ENCODE assay signal across 8 cellular contexts in the genomic region with DNA sequence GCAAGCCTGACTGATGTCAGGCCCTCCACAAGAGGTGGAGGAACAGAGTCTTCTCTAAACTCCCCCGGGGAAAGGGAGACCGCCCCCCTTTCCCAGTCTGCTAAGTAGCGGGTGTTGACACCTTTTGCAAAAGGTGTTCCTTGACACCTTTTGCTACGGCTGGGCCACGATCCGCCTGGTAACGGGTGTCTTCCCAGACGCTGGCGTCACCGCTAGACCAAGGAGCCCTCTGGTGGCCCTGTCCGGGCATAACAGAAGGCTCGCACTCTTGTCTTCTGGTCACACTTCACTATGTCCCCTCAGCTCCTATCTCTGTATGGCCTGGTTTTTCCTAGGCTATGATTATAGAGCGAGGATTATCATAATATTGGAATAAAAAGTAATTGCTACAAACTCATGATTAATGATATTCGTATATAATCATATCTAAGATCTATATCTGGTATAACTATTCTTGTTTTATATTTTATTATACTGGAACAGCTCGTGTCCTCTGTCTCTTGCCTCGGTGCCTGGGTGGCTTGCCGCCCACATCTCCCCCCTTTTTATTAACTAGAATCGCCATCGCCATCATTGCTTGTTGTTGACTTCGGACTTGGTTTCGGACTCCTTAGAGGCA. TPM values are rescaled to one million over a fixed set of nuclear protein-coding genes. Genes with fewer than 3 reads are reported as not detected.
DNase-seq lines count a peak whose midpoint lies in the region; ATAC-seq, FAIRE-seq and TF ChIP-seq lines count a peak whose summit lies in the region.
"Not testable (repeated sequence)": the region's sequence is repeated elsewhere in the genome, so short reads cannot be mapped to it uniquely, and the experiment has no call there.

No MANE protein-coding gene starts in this region.

- intact Hi-C loops in activated CD4-positive, alpha-beta T cell treated with anti-CD3 and anti-CD28 coated beads, Interleukin-2, amount 10 ng/mL, durations not matched to agents 24 days and 14 days (cut with micrococcal nuclease); K562 (cut with micrococcal nuclease); lower lobe of right lung (cut with DNase I): not testable (repeated sequence)

- peaks cover 18% of the 10 kb centered on the region for H3K36me3 Mint-ChIP-seq in activated CD4-positive, alpha-beta T cell treated with anti-CD3 and anti-CD28 coated beads, Interleukin-2, amount 10 ng/mL, durations not matched to agents 24 days and 14 days (ENCODE audit: low read depth)

- TF ChIP-seq CTCF in AG04449 (IDR thresholded peaks at IDR 0.05; ENCODE audit: insufficient read depth, low read length, missing control alignments): peak; percentile 35
- peak; percentile 52 for TF ChIP-seq CTCF in GM12865 (IDR thresholded peaks at IDR 0.05; ENCODE audit: insufficient read depth, low read depth, low read length, missing control alignments)
- TF ChIP-seq CTCF in K562 (IDR thresholded peaks at IDR 0.05 in 2 of 3, conservative IDR thresholded peaks at IDR 0.05 in 1 of 3; ENCODE audit: insufficient read depth in 2 of 3, low read depth in 1 of 3, low read length in 3 of 3): peak; percentile 49 to 60 (median 51); a peak in 5 of 6 replicates
- peak; percentile 46 for TF ChIP-seq CTCF in fibroblast of villous mesenchyme (IDR thresholded peaks at IDR 0.05; ENCODE audit: insufficient read depth, low read depth, low read length)
- peak; percentile 58 for TF ChIP-seq CTCF in lower lobe of right lung (IDR thresholded peaks at IDR 0.05)
- TF ChIP-seq CTCF in smooth muscle cell (IDR thresholded peaks at IDR 0.05; ENCODE audit: borderline replicate concordance, insufficient read depth, poor library complexity, severe bottlenecking): peak; percentile 46

- not testable (repeated sequence) for H3K4me3 Mint-ChIP-seq in activated CD4-positive, alpha-beta T cell treated with anti-CD3 and anti-CD28 coated beads, Interleukin-2, amount 10 ng/mL, durations not matched to agents 24 days and 14 days

- H2AFZ ChIP-seq in K562 (ENCODE audit: low read depth, low read length); smooth muscle cell (ENCODE audit: low read depth): not testable (repeated sequence)

- not testable (repeated sequence) for H4K20me1 ChIP-seq in K562 (replicated peaks; ENCODE audit: control insufficient read depth, insufficient read depth, low read length); smooth muscle cell (ENCODE audit: low read depth)

- not testable (repeated sequence) for H3K79me2 ChIP-seq in K562 (ENCODE audit: control insufficient read depth, insufficient read depth, low read length); smooth muscle cell (ENCODE audit: low read depth)

- H3K9me3 Mint-ChIP-seq in activated CD4-positive, alpha-beta T cell treated with anti-CD3 and anti-CD28 coated beads, Interleukin-2, amount 10 ng/mL, durations not matched to agents 24 days and 14 days: not testable (repeated sequence)

- H3K27me3 Mint-ChIP-seq in activated CD4-positive, alpha-beta T cell treated with anti-CD3 and anti-CD28 coated beads, Interleukin-2, amount 10 ng/mL, durations not matched to agents 24 days and 14 days: not testable (repeated sequence)

- FAIRE-seq in K562 (lab: Jason Lieb, UNC): not testable (repeated sequence)

- POLR2A ChIA-PET in AG04449 (lab: Yijun Ruan, JAX); K562 (lab: Yijun Ruan, JAX): not testable (repeated sequence)

- not testable (repeated sequence) for H3K9me3 ChIP-seq in K562 (replicated peaks; ENCODE audit: control insufficient read depth, insufficient read depth, low read depth, low read length); lower lobe of right lung; smooth muscle cell (replicated peaks; ENCODE audit: low read depth)

- H3K27ac ChIP-seq in K562 (ENCODE audit: extremely low read depth, low read depth, low read length); lower lobe of right lung; smooth muscle cell (ENCODE audit: low read depth): not testable (repeated sequence)

- H3K27me3 ChIP-seq in K562 (ENCODE audit: control insufficient read depth in 2 of 2, insufficient read depth in 2 of 2, low read length in 2 of 2); lower lobe of right lung (ENCODE audit: low read depth); smooth muscle cell (ENCODE audit: low read depth): not testable (repeated sequence)

- peaks cover 17% of the 10 kb centered on the region for H3F3A ChIP-seq in smooth muscle cell (ENCODE audit: low read depth)

- H3K36me3 ChIP-seq in K562 (ENCODE audit: control insufficient read depth, insufficient read depth, low read length); lower lobe of right lung; smooth muscle cell (ENCODE audit: low read depth): not testable (repeated sequence)

- H3K9me1 ChIP-seq in K562 (ENCODE audit: control insufficient read depth, insufficient read depth, low read length): not testable (repeated sequence)

- H3K4me2 ChIP-seq in K562 (ENCODE audit: insufficient read depth, low read length): not testable (repeated sequence)
- peak overlapping the region; percentile 51 for H3K4me2 ChIP-seq in smooth muscle cell

- TF ChIP-seq EP300 in K562 (IDR thresholded peaks at IDR 0.05; ENCODE audit: low read length): not testable (repeated sequence)

- not testable (repeated sequence) for TF ChIP-seq POLR2A in K562 (conservative IDR thresholded peaks at IDR 0.05)

- in situ Hi-C loops in K562 (cut with MboI): not testable (repeated sequence)

- peaks cover 24% of the 10 kb centered on the region for H3K4me1 Mint-ChIP-seq in activated CD4-positive, alpha-beta T cell treated with anti-CD3 and anti-CD28 coated beads, Interleukin-2, amount 10 ng/mL, durations not matched to agents 24 days and 14 days

- BruUV-seq in K562 (replicated peaks; lab: Mats Ljungman, UMichigan): not testable (repeated sequence)

- CTCF ChIA-PET in AG04449 (lab: Yijun Ruan, JAX): interaction anchor here (0.7 kb wide), 1 partner anchor 58 kb away, joined by 3 read pairs; no protein-coding TSS in a partner anchor
- CTCF ChIA-PET in K562 (lab: Yijun Ruan, JAX; ENCODE audit: low intra/inter-chr PET ratio): not testable (repeated sequence)

- WGBS in K562 (ENCODE audit: insufficient coverage, low coverage, missing lambda C conversion rate): 30% methylated on average over 12 of the region's 21 CpGs
- 33% methylated on average over 21 of the region's 21 CpGs for WGBS in smooth muscle cell (ENCODE audit: low lambda C conversion rate)

- peaks cover 0 to 21% of the 10 kb centered on the region in 2 experiments; a peak in 3 of 5 replicates for H3K4me1 ChIP-seq in K562 (replicated peaks in 1 of 2; ENCODE audit: control insufficient read depth in 2 of 2, insufficient read depth in 2 of 2, low read length in 2 of 2)
- peaks cover 13% of the 10 kb centered on the region for H3K4me1 ChIP-seq in lower lobe of right lung
- not testable (repeated sequence) for H3K4me1 ChIP-seq in smooth muscle cell (ENCODE audit: low read depth)

- not testable (repeated sequence) for H3K9ac ChIP-seq in K562 (ENCODE audit: insufficient read depth in 1 of 2, low read depth in 2 of 2, low read length in 2 of 2); smooth muscle cell (ENCODE audit: low read depth)

- not testable (repeated sequence) for H3K27ac Mint-ChIP-seq in activated CD4-positive, alpha-beta T cell treated with anti-CD3 and anti-CD28 coated beads, Interleukin-2, amount 10 ng/mL, durations not matched to agents 24 days and 14 days

- not testable (repeated sequence) for DNase-seq in AG04449 (ENCODE audit: low read depth, low spot score); fibroblast of villous mesenchyme (ENCODE audit: low read depth); lower lobe of right lung; smooth muscle cell (lab: John Stamatoyannopoulos, UW; ENCODE audit: unreplicated experiment)
- peak; percentile 40 for DNase-seq in GM12865 (ENCODE audit: low read depth)
- peak; percentile 43 for DNase-seq in NCI-H2171 treated with DMSO at 0.1 percent for 48 hours (lab: John Stamatoyannopoulos, UW)
- peak; percentile 69 for DNase-seq in activated CD4-positive, alpha-beta T cell treated with anti-CD3 and anti-CD28 coated beads, Interleukin-2, amount 10 ng/mL, durations not matched to agents 24 days and 14 days
- peak in 3 of 4 experiments; percentile 23 to 40 (median 32) for DNase-seq in K562 (ENCODE audit: extremely low read depth in 1 of 4, low spot score in 3 of 4)

- not testable (repeated sequence) for H3K4me3 ChIP-seq in AG04449 (ENCODE audit: low read depth, low read length); GM12865 (ENCODE audit: low read depth, low read length); K562; fibroblast of villous mesenchyme (ENCODE audit: low read depth, low read length); lower lobe of right lung; smooth muscle cell

- ATAC-seq in K562: peak; percentile 42; the same call in 2 of the 3 replicates
- ATAC-seq in lower lobe of right lung: not testable (repeated sequence)

- peak in 1 of 2 experiments; percentile 39; a peak in 2 of 4 replicates for TF ChIP-seq RAD21 in K562 (CRISPR knock-in tag; conservative IDR thresholded peaks at IDR 0.05 in 1 of 2, IDR thresholded peaks at IDR 0.05 in 1 of 2)

RNA-seq across cellular contexts. Expression of gene KCTD5, which starts 21.5 kb away (rescaled TPM):
- total RNA-seq in activated CD4-positive, alpha-beta T cell treated with anti-CD3 and anti-CD28 coated beads, Interleukin-2, amount 10 ng/mL, durations not matched to agents 24 days and 14 days: 54.4 and 57.0 TPM in 2 replicates
- 43.6 and 59.1 TPM in 2 replicates for total RNA-seq in K562 (2011; cell fraction: chromatin; rRNA removed; ENCODE audit: low replicate concordance)
- 40.1 and 50.7 TPM in 2 replicates for total RNA-seq in K562 (2011; cell fraction: nucleolus; rRNA removed)
- total RNA-seq in K562 (2011; cell fraction: nucleoplasm; rRNA removed): 31.7 and 32.9 TPM in 2 replicates
- 34.5 and 48.7 TPM in 2 replicates for total RNA-seq in K562 (2014; rRNA removed)
- total RNA-seq in K562 (2014; rRNA removed; fragmentation: Illumina TruSeq; extraction: Trizol): 15.4 and 17.2 TPM in 2 replicates
- total RNA-seq in K562 (2015; rRNA removed; fragmentation: Illumina TruSeq; extraction: Trizol): 30.9 and 32.3 TPM in 2 replicates
- 39.0 and 40.0 TPM in 2 replicates for total RNA-seq in K562 (2021)
- polyA plus RNA-seq in K562 (2011; rRNA removed): 36.1 and 37.5 TPM in 2 replicates
- polyA plus RNA-seq in K562 (2011; cell fraction: cytosol; rRNA removed): 49.9 and 152 TPM in 2 replicates
- polyA plus RNA-seq in K562 (2011; cell fraction: nucleus; rRNA removed): 19.7 and 24.6 TPM in 2 replicates
- polyA plus RNA-seq in K562 (2012): 27.5 and 34.3 TPM in 2 replicates
- polyA plus RNA-seq in K562 (2014; fragmentation: Illumina TruSeq; extraction: Trizol): 31.2 and 39.2 TPM in 2 replicates
- polyA plus RNA-seq in K562 (2014; fragmentation: Nextera tagmentation; extraction: Ambion mirVana): 1 to 10 TPM in 1 of 2 experiments, under 1 TPM in 1; 0.73 to 1.6 TPM
- polyA plus RNA-seq in K562 (2014; rRNA removed): 58.0 and 58.3 TPM in 2 replicates
- 17.2 and 25.7 TPM in 2 replicates for polyA minus RNA-seq in K562 (2011; rRNA and poly(A)+ RNA removed)
- polyA minus RNA-seq in K562 (2011; cell fraction: cytosol; rRNA and poly(A)+ RNA removed): 17.5 and 19.7 TPM in 2 replicates
- polyA minus RNA-seq in K562 (2011; cell fraction: nucleus; rRNA and poly(A)+ RNA removed): 18.7 and 23.8 TPM in 2 replicates
- total RNA-seq in fibroblast of villous mesenchyme: 25.0 and 26.4 TPM in 2 replicates
- total RNA-seq in lower lobe of right lung: 24.8 TPM
- 27.0 and 38.2 TPM in 2 replicates for total RNA-seq in smooth muscle cell
- polyA plus RNA-seq in smooth muscle cell: 35.5 and 36.6 TPM in 2 replicates

RNA-seq across cellular contexts. Expression of gene PRSS27, which starts 59.2 kb away (rescaled TPM):
- total RNA-seq in activated CD4-positive, alpha-beta T cell treated with anti-CD3 and anti-CD28 coated beads, Interleukin-2, amount 10 ng/mL, durations not matched to agents 24 days and 14 days: 1.8 and 2.0 TPM in 2 replicates
- total RNA-seq in K562 (2011; cell fraction: chromatin; rRNA removed; ENCODE audit: low replicate concordance): 0.83 and 2.0 TPM in 2 replicates
- total RNA-seq in K562 (2011; cell fraction: nucleolus; rRNA removed): 1.6 and 2.0 TPM in 2 replicates
- total RNA-seq in K562 (2011; cell fraction: nucleoplasm; rRNA removed): 1.4 and 1.5 TPM in 2 replicates
- 0.09 and 0.29 TPM in 2 replicates for total RNA-seq in K562 (2014; rRNA removed)
- total RNA-seq in K562 (2014; rRNA removed; fragmentation: Illumina TruSeq; extraction: Trizol): not detected in 2 replicates
- 0.15 and 0.18 TPM in 2 replicates for total RNA-seq in K562 (2015; rRNA removed; fragmentation: Illumina TruSeq; extraction: Trizol)
- total RNA-seq in K562 (2021): 0.16 and 0.20 TPM in 2 replicates
- 0.20 TPM in 2 replicates for polyA plus RNA-seq in K562 (2011; rRNA removed)
- polyA plus RNA-seq in K562 (2011; cell fraction: cytosol; rRNA removed): 0.19 and 0.86 TPM in 2 replicates
- polyA plus RNA-seq in K562 (2011; cell fraction: nucleus; rRNA removed): 0.65 and 0.77 TPM in 2 replicates
- polyA plus RNA-seq in K562 (2012): 0.26 and 1.3 TPM in 2 replicates
- polyA plus RNA-seq in K562 (2014; fragmentation: Illumina TruSeq; extraction: Trizol): 0.11 TPM in 1 of 2 replicates, not detected in the other
- not detected for polyA plus RNA-seq in K562 (2014; fragmentation: Nextera tagmentation; extraction: Ambion mirVana)
- polyA plus RNA-seq in K562 (2014; rRNA removed): 0.22 TPM in 1 of 2 replicates, not detected in the other
- polyA minus RNA-seq in K562 (2011; rRNA and poly(A)+ RNA removed): 0.07 and 0.15 TPM in 2 replicates
- not detected in 2 replicates for polyA minus RNA-seq in K562 (2011; cell fraction: cytosol; rRNA and poly(A)+ RNA removed)
- 0.44 and 0.67 TPM in 2 replicates for polyA minus RNA-seq in K562 (2011; cell fraction: nucleus; rRNA and poly(A)+ RNA removed)
- 0.86 and 0.97 TPM in 2 replicates for total RNA-seq in fibroblast of villous mesenchyme
- 1.3 TPM for total RNA-seq in lower lobe of right lung
- total RNA-seq in smooth muscle cell: 0.63 and 2.7 TPM in 2 replicates
- 2.3 and 3.3 TPM in 2 replicates for polyA plus RNA-seq in smooth muscle cell
